In the genomic region with DNA sequence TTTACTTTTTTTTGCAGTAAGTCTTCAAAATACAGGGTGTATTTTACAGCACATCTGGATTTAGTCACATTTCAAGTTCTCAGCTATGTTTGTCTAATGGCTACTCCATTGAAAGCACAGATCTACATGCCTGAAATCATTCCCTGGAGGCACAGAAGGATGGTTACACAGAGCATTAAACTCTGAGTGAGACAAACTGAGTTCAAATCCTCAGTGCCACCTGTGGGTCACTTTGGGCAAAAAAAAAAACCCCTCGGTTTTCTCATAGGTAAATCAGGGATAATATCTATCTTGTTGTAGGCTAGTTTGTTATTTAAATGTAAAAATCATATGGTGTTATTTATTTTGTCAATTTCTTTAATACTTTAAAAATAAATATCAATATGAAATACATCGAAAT, we compare ENCODE assay signal across 19 cellular contexts. TPM values are rescaled to one million over a fixed set of nuclear protein-coding genes. Genes with fewer than 3 reads are reported as not detected.
DNase-seq lines count a peak whose midpoint lies in the region; ATAC-seq and TF ChIP-seq lines count a peak whose summit lies in the region.
"Had no signal": no experiment of that assay in that cellular context is flagged by ENCODE, and none has a peak within 500 bp of the region (broad histone marks: within the 10 kb centered on the region; RNA-seq: fewer than 3 reads in every experiment).

No MANE protein-coding gene starts in this region.

- no peak overlapping the region for H3K14ac ChIP-seq in trophoblast cell (ENCODE audit: low read length)

- no peak overlapping the region for H4K12ac ChIP-seq in trophoblast cell (ENCODE audit: low read depth, low read length)

- no peak overlapping the region for H3K18ac ChIP-seq in trophoblast cell (ENCODE audit: low read length)

- peaks cover 14% of the 10 kb centered on the region for H3K36me3 Mint-ChIP-seq in chondrocyte (ENCODE audit: low read depth)
- H3K36me3 Mint-ChIP-seq in activated T-helper 17 cell treated with anti-CD3 and anti-CD28 coated beads, Interleukin-2, amount 50 U/mL, for 72 hours (ENCODE audit: low read depth) = peaks cover 59% of the 10 kb centered on the region

- no peak overlapping the region for H2BK120ac ChIP-seq in trophoblast cell (ENCODE audit: insufficient read depth, low read length, poor library complexity)

- no peak overlapping the region for H3K4me2 ChIP-seq in trophoblast cell (ENCODE audit: low read length)
- H3K4me2 ChIP-seq: PC-9 had no signal

- WGBS in trophoblast cell (ENCODE audit: extremely low coverage, insufficient coverage, insufficient read length) = no CpG with 5 or more reads among the region's 2 CpGs

- H3K79me2 ChIP-seq in trophoblast cell (ENCODE audit: control insufficient read depth, insufficient read depth, low read length, poor library complexity) = no peaks in the 10 kb centered on the region

- no peaks in the 10 kb centered on the region for H3K9me3 ChIP-seq in trophoblast cell (ENCODE audit: insufficient read depth, low read depth, low read length)

- H3K79me1 ChIP-seq in trophoblast cell (ENCODE audit: low read length) = no peaks in the 10 kb centered on the region

- no peak for ATAC-seq in activated T-helper 17 cell treated with anti-CD3 and anti-CD28 coated beads, Interleukin-2, amount 50 U/mL, for 72 hours (replicated peaks)
- ATAC-seq: K562 had no signal

- peaks cover 3 to 4% of the 10 kb centered on the region in 2 experiments for H3K36me3 ChIP-seq in trophoblast cell (ENCODE audit: control insufficient read depth in 1 of 2, insufficient read depth in 2 of 2, low read length in 2 of 2)

- no peaks in the 10 kb centered on the region for H3K9me3 Mint-ChIP-seq in chondrocyte (ENCODE audit: low read depth)
- no peaks in the 10 kb centered on the region for H3K9me3 Mint-ChIP-seq in activated T-helper 17 cell treated with anti-CD3 and anti-CD28 coated beads, Interleukin-2, amount 50 U/mL, for 72 hours

- no peaks in the 10 kb centered on the region for H3K4me1 Mint-ChIP-seq in chondrocyte (ENCODE audit: low read depth)
- peaks cover 4% of the 10 kb centered on the region for H3K4me1 Mint-ChIP-seq in activated T-helper 17 cell treated with anti-CD3 and anti-CD28 coated beads, Interleukin-2, amount 50 U/mL, for 72 hours

- H3K27me3 ChIP-seq in trophoblast cell (ENCODE audit: insufficient read depth, low read length) = no peaks in the 10 kb centered on the region

- no peak overlapping the region for H2AFZ ChIP-seq in trophoblast cell (ENCODE audit: insufficient read depth, low read length, poor library complexity)
- H2AFZ ChIP-seq: PC-9 had no signal

- H4K91ac ChIP-seq in trophoblast cell (ENCODE audit: low read depth, low read length) = no peak overlapping the region

- H3K27ac ChIP-seq in trophoblast cell (ENCODE audit: low read depth, low read length) = no peak overlapping the region
- H3K27ac ChIP-seq: PC-9 had no signal

- H3K27ac Mint-ChIP-seq in chondrocyte (ENCODE audit: unreplicated experiment) = no peak overlapping the region
- H3K27ac Mint-ChIP-seq in activated T-helper 17 cell treated with anti-CD3 and anti-CD28 coated beads, Interleukin-2, amount 50 U/mL, for 72 hours = no peak overlapping the region

- no peaks in the 10 kb centered on the region for H3K27me3 Mint-ChIP-seq in chondrocyte (ENCODE audit: low read depth)
- no peaks in the 10 kb centered on the region for H3K27me3 Mint-ChIP-seq in activated T-helper 17 cell treated with anti-CD3 and anti-CD28 coated beads, Interleukin-2, amount 50 U/mL, for 72 hours

- H3K9ac ChIP-seq in trophoblast cell (ENCODE audit: low read length) = no peak overlapping the region

- DNase-seq in NCI-H748 (lab: John Stamatoyannopoulos, UW; ENCODE audit: unreplicated experiment) = peak; percentile 6
- no peak for DNase-seq in NCI-H748 treated with DMSO at 0.1 percent for 48 hours (lab: John Stamatoyannopoulos, UW)
- peak; percentile 23 for DNase-seq in NCI-H69 (lab: John Stamatoyannopoulos, UW)
- no peak for DNase-seq in chondrocyte (ENCODE audit: low spot score)
- peak; percentile 8 to 68 for DNase-seq in trophoblast cell
- DNase-seq in SHP77 (lab: John Stamatoyannopoulos, UW) = no peak
- DNase-seq in NCI-H187 treated with DMSO at 0.1 percent for 48 hours (lab: John Stamatoyannopoulos, UW) = no peak
- DNase-seq: 8988T; C1 segment of cervical spinal cord; DMS 273 treated with DMSO at 0.1 percent for 48 hours; NCI-H1417 treated with DMSO at 0.1 percent for 48 hours; NCI-H2029 treated with DMSO at 0.1 percent for 48 hours; NCI-H510A treated with DMSO at 0.1 percent for 48 hours; NK-92 treated with Interleukin-12 subunit alpha and Interleukin-12 subunit beta, amount 100 ng/mL, for 24 hours; PC-9; SW 1271 had no signal

- no peak overlapping the region for H2AK5ac ChIP-seq in trophoblast cell (ENCODE audit: low read length)

- no peak overlapping the region for H3K4me3 Mint-ChIP-seq in chondrocyte (ENCODE audit: unreplicated experiment)
- no peak overlapping the region for H3K4me3 Mint-ChIP-seq in activated T-helper 17 cell treated with anti-CD3 and anti-CD28 coated beads, Interleukin-2, amount 50 U/mL, for 72 hours

- no peaks in the 10 kb centered on the region for H3K4me1 ChIP-seq in trophoblast cell (ENCODE audit: control insufficient read depth in 1 of 2, insufficient read depth in 2 of 2, low read length in 2 of 2)

- no peak overlapping the region for H4K8ac ChIP-seq in trophoblast cell (ENCODE audit: low read depth, low read length)

- no peak overlapping the region for H3K4me3 ChIP-seq in trophoblast cell (ENCODE audit: low read depth, low read length)
- H3K4me3 ChIP-seq: K562, PC-9 had no signal

- no peak overlapping the region for H3K4ac ChIP-seq in trophoblast cell (ENCODE audit: low read depth, low read length)

- TF ChIP-seq CTCF in chondrocyte (IDR thresholded peaks at IDR 0.05) = peak; percentile 22

- no peak overlapping the region for H2BK12ac ChIP-seq in trophoblast cell (ENCODE audit: low read length)

- no peak overlapping the region for H2BK5ac ChIP-seq in trophoblast cell (ENCODE audit: low read depth, low read length, poor library complexity)

- H3K23ac ChIP-seq in trophoblast cell (ENCODE audit: low read length) = no peak overlapping the region

RNA-seq across cellular contexts. Expression of a gene that starts 7.7 kb away (rescaled TPM):
- total RNA-seq in chondrocyte = 8.6 to 11.2 TPM (median 8.9 TPM) in 3 replicates
- 16.1 and 19.0 TPM in 2 replicates for polyA plus RNA-seq in trophoblast cell (2013)
- 10 to 100 TPM; 15.3 to 26.7 TPM for total RNA-seq in activated T-helper 17 cell treated with anti-CD3 and anti-CD28 coated beads, Interleukin-2, amount 50 U/mL, for 72 hours

RNA-seq across cellular contexts. Expression of a gene that starts 7.9 kb away (rescaled TPM):
- total RNA-seq in chondrocyte = 13.7 to 21.7 TPM (median 15.5 TPM) in 3 replicates
- polyA plus RNA-seq in trophoblast cell (2013) = 12.4 TPM in 2 replicates
- total RNA-seq in activated T-helper 17 cell treated with anti-CD3 and anti-CD28 coated beads, Interleukin-2, amount 50 U/mL, for 72 hours = 10 to 100 TPM; 51.1 to 51.9 TPM

RNA-seq across cellular contexts. Expression of a gene that starts 10.7 kb away (rescaled TPM):
- total RNA-seq in chondrocyte = not detected in 3 replicates
- not detected in 2 replicates for polyA plus RNA-seq in trophoblast cell (2013)
- not detected for total RNA-seq in activated T-helper 17 cell treated with anti-CD3 and anti-CD28 coated beads, Interleukin-2, amount 50 U/mL, for 72 hours
- total RNA-seq: K562, PC-9, SK-MEL-5 had no signal
- polyA plus RNA-seq: K562 had no signal

RNA-seq across cellular contexts. Expression of a gene that starts 42.2 kb away (rescaled TPM):
- total RNA-seq in chondrocyte = 4.6 to 8.6 TPM (median 7.7 TPM) in 3 replicates
- 4.5 and 4.8 TPM in 2 replicates for polyA plus RNA-seq in trophoblast cell (2013)
- total RNA-seq in activated T-helper 17 cell treated with anti-CD3 and anti-CD28 coated beads, Interleukin-2, amount 50 U/mL, for 72 hours = 1 to 10 TPM; 3.9 to 5.4 TPM

Comparison
In these comparisons a context has a peak if more than half of its experiments do, and no peak if none do; other contexts are left out.
1. DNase-seq: peak in NCI-H748 (single experiment), NCI-H69 (single experiment) and trophoblast cell (2 of 2); none in NCI-H748 treated with DMSO at 0.1 percent for 48 hours (single experiment), chondrocyte (single experiment), SHP77 (0 of 2) and NCI-H187 treated with DMSO at 0.1 percent for 48 hours (single experiment).